Comparison of ENCODE assay signal across 8 cellular contexts in the genomic region with DNA sequence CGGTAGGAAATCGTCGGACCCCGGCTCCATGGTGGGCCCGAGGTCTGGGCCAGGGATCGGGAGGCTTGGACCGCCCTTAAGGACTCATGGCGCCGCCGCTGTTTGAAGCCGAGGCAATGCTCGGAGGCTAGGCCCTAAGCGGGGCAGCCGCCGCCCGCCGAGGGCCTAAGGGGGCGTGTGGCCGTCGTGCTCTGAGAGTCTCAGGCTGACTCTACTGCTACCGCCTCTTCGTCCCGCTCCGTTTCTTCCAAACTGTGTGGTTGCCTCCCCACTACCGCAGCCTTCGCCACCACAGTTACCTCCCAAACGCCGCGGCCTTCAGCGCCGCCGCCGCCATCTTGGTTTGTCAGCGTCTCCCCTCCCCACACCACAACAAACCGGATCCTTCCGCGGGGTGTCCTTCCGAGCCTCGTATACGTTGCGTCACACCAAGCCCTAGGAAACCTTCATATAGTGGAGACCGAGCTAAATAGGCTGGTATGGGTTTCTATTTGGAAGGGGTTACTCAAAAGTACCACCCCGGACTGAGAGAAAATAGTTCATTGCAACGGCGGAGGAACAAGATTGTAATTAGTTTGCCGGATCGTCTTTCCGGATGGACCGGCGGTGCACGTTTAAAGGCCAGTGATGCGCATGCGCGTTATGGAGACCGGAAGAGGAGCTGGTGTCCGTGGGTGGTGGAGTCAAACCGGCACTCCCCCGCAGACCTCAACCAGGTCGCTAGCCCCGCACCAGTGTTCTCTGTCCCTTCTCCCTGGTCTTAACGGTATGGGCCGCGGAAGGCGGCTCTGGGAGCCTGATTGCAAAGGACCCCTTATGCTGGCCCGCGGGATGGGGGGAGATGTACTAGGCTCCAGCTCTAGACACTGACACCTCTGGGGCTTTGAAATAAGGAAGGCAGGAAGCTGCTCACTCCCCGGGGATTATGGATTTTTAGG. TPM values are rescaled to one million over a fixed set of nuclear protein-coding genes. Genes with fewer than 3 reads are reported as not detected.
DNase-seq lines count a peak whose midpoint lies in the region; ATAC-seq and TF ChIP-seq lines count a peak whose summit lies in the region.

KDM5C (minus strand) TSS at position 348 of the 938 bp plus-strand sequence; CDS start at position 30, 318 bp downstream.

- peak; percentile 77 for DNase-seq in GM12864 (ENCODE audit: low read depth)
- peak; percentile 93 for DNase-seq in NCI-H146 (lab: John Stamatoyannopoulos, UW)
- DNase-seq in T-helper 1 cell, result peak; percentile 73 to 95 (median 79)
- peak; percentile 89 to 96 (median 94) for DNase-seq in adrenal gland
- peak; percentile 86 to 88 for DNase-seq in heart right ventricle
- peak; percentile 98 for DNase-seq in posterior vena cava (ENCODE audit: low spot score)
- DNase-seq in upper lobe of right lung, result peak; percentile 92

- peaks cover 0 to 7% of the 10 kb centered on the region in 2 donors for H3K36me3 ChIP-seq in adrenal gland (replicated peaks in 1 of 2)
- H3K36me3 ChIP-seq in heart right ventricle, result peaks cover 0 to 15% (median 0%) of the 10 kb centered on the region in 9 donors
- peaks cover 5% of the 10 kb centered on the region for H3K36me3 ChIP-seq in upper lobe of right lung

- H3K9me3 ChIP-seq in adrenal gland (replicated peaks in 1 of 3) (no peaks in the 10 kb centered on the region), heart right ventricle (no peaks in the 10 kb centered on the region), upper lobe of right lung (no peaks in the 10 kb centered on the region)

- peak; percentile 83 for ATAC-seq in HG02798 (IDR thresholded peaks at IDR 0.05; ENCODE audit: poor library complexity, unreplicated experiment)
- ATAC-seq in heart right ventricle, result peak; percentile 91 to 95 (median 93)
- ATAC-seq in upper lobe of right lung, result peak; percentile 91

- intact Hi-C loops in adrenal gland (cut with DNase I) (no loop called here), heart right ventricle (cut with DNase I) (loop anchor here in 3 of 10 donors (10.0 kb wide), 3 partner anchors 130 to 210 kb away; partner anchors contain the start of genes HSD17B10 (in 1 of the 3), KANTR (in 1 of the 3), RIBC1 (in 1 of the 3) and SMC1A (in 1 of the 3)), posterior vena cava (cut with DNase I) (no loop called here), upper lobe of right lung (cut with DNase I) (no loop called here)

- TF ChIP-seq CTCF in GM12864 (IDR thresholded peaks at IDR 0.05; ENCODE audit: low read depth, low read length, missing control alignments), result no peak
- TF ChIP-seq CTCF in adrenal gland (IDR thresholded peaks at IDR 0.05), result no peak
- TF ChIP-seq CTCF in heart right ventricle (IDR thresholded peaks at IDR 0.05), result no peak
- TF ChIP-seq CTCF in upper lobe of right lung (IDR thresholded peaks at IDR 0.05), result no peak

- WGBS in adrenal gland, 4 donors, result 0 to 2% (median 0%) methylated on average over 1 to 67 of the region's 67 CpGs
- WGBS in heart right ventricle, 2 donors, result 0% methylated on average over 53 to 67 of the region's 67 CpGs

- peak; percentile 6 to 63 for TF ChIP-seq POLR2A in adrenal gland (IDR thresholded peaks at IDR 0.05)

- no peaks in the 10 kb centered on the region for H3K27me3 ChIP-seq in adrenal gland
- H3K27me3 ChIP-seq in heart right ventricle, result peaks cover 0 to 3% (median 0%) of the 10 kb centered on the region in 7 donors
- no peaks in the 10 kb centered on the region for H3K27me3 ChIP-seq in upper lobe of right lung

- H3K27ac ChIP-seq in adrenal gland (peak within 1 kb of the TSS; percentile 31 to 95 (median 89)), heart right ventricle (peak within 1 kb of the TSS; percentile 82 to 95 (median 90)), upper lobe of right lung (peak within 1 kb of the TSS; percentile 91)

- peak within 1 kb of the TSS; percentile 77 for H3K4me3 ChIP-seq in GM12864 (ENCODE audit: low read depth, low read length)
- peak within 1 kb of the TSS; percentile 68 to 91 (median 78) for H3K4me3 ChIP-seq in adrenal gland
- H3K4me3 ChIP-seq in heart right ventricle, result peak within 1 kb of the TSS; percentile 65 to 99 (median 89)
- peak within 1 kb of the TSS; percentile 78 for H3K4me3 ChIP-seq in upper lobe of right lung

- H3K4me1 ChIP-seq in adrenal gland (replicated peaks in 1 of 2) (peaks cover 16 to 26% of the 10 kb centered on the region in 2 donors), heart right ventricle (peaks cover 0 to 42% (median 23%) of the 10 kb centered on the region in 9 donors), upper lobe of right lung (peaks cover 4% of the 10 kb centered on the region)

RNA-seq across cellular contexts. Expression of gene KDM5C, which starts in this region (rescaled TPM):
- 100 to 1,000 TPM in 5 of 8 donors, 10 to 100 TPM in 3; 79.9 to 143 (median 112) TPM for total RNA-seq in adrenal gland
- 10 to 100 TPM; 40.7 to 86.2 (median 43.3) TPM for polyA plus RNA-seq in adrenal gland
- total RNA-seq in heart right ventricle, result 10 to 100 TPM; 26.0 to 56.1 (median 34.5) TPM
- polyA plus RNA-seq in heart right ventricle, result 10 to 100 TPM; 16.4 to 26.0 TPM
- total RNA-seq in posterior vena cava, result 10 to 100 TPM; 66.0 to 77.8 TPM
- 65.2 TPM for total RNA-seq in upper lobe of right lung

Comparison
In these comparisons a context has a peak if more than half of its experiments do, and no peak if none do; other contexts are left out.
1. Peak in every context shown above with its lines: DNase-seq, ATAC-seq, H3K4me3 ChIP-seq and H3K27ac ChIP-seq.